ENCODE assay signal across 13 cellular contexts in genomic region chr2:43110442-43110871, GRCh38.
DNase-seq lines count a peak whose midpoint lies in the region; ATAC-seq and TF ChIP-seq lines count a peak whose summit lies in the region.
"Had no signal": no experiment of that assay in that cellular context is flagged by ENCODE, and none has a peak within 500 bp of the region (broad histone marks: within the 10 kb centered on the region; RNA-seq: fewer than 3 reads in every experiment).

No MANE protein-coding gene starts in this region.

- H3K4me1 ChIP-seq in neural progenitor cell, result peaks cover 49% of the 10 kb centered on the region

- peaks cover 18% of the 10 kb centered on the region for H3K27me3 Mint-ChIP-seq in neural progenitor cell (ENCODE audit: insufficient read depth, low read depth)
- H3K27me3 Mint-ChIP-seq in effector memory CD8-positive, alpha-beta T cell, result no peaks in the 10 kb centered on the region
- H3K27me3 Mint-ChIP-seq in activated T-helper 1 cell treated with anti-CD3 and anti-CD28 coated beads, Interleukin-12 subunit alpha, Interleukin-12 subunit beta, Interleukin-2, Interleukin-4 antibody, amounts not matched to agents 30 ng/mL and 10 ng/mL and 1 ng/mL, durations not matched to agents 14 hours and 24 hours and 36 hours (ENCODE audit: insufficient read depth), result no peaks in the 10 kb centered on the region
- H3K27me3 Mint-ChIP-seq: activated naive CD8-positive, alpha-beta T cell treated with anti-CD3 and anti-CD28 coated beads, Interleukin-2, amount 50 U/mL, for 24 hours; CD4-positive, CD25-positive, alpha-beta regulatory T cell had no signal

- no peaks in the 10 kb centered on the region for H3K36me3 Mint-ChIP-seq in neural progenitor cell
- H3K36me3 Mint-ChIP-seq in effector memory CD8-positive, alpha-beta T cell (ENCODE audit: insufficient read depth), result no peaks in the 10 kb centered on the region
- H3K36me3 Mint-ChIP-seq in activated T-helper 1 cell treated with anti-CD3 and anti-CD28 coated beads, Interleukin-12 subunit alpha, Interleukin-12 subunit beta, Interleukin-2, Interleukin-4 antibody, amounts not matched to agents 30 ng/mL and 10 ng/mL and 1 ng/mL, durations not matched to agents 14 hours and 24 hours and 36 hours (ENCODE audit: low read depth), result peaks cover 4% of the 10 kb centered on the region
- H3K36me3 Mint-ChIP-seq: CD4-positive, CD25-positive, alpha-beta regulatory T cell had no signal

- ATAC-seq in effector memory CD8-positive, alpha-beta T cell (replicated peaks), result no peak
- ATAC-seq: activated naive CD8-positive, alpha-beta T cell treated with anti-CD3 and anti-CD28 coated beads, Interleukin-2, amount 50 U/mL, for 24 hours had no signal

- H3K9me3 ChIP-seq in neural progenitor cell (ENCODE audit: low read depth), result no peaks in the 10 kb centered on the region

- H3K79me2 ChIP-seq in neural progenitor cell (ENCODE audit: low read depth), result no peaks in the 10 kb centered on the region

- H3K9ac ChIP-seq in neural progenitor cell, result no peak overlapping the region

- intact Hi-C loops in activated T-helper 1 cell treated with anti-CD3 and anti-CD28 coated beads, Interleukin-12 subunit alpha, Interleukin-12 subunit beta, Interleukin-2, Interleukin-4 antibody, amounts not matched to agents 30 ng/mL and 10 ng/mL and 1 ng/mL, durations not matched to agents 14 hours and 24 hours and 36 hours (cut with micrococcal nuclease), result no loop called here

- peaks cover 38% of the 10 kb centered on the region for H3F3A ChIP-seq in neural progenitor cell (ENCODE audit: low read depth)

- TF ChIP-seq CTCF in fibroblast of mammary gland (conservative IDR thresholded peaks at IDR 0.05; ENCODE audit: control insufficient read depth, insufficient read depth, low read depth, low read length) (no peak), neural progenitor cell (IDR thresholded peaks at IDR 0.05) (no peak)

- H3K4me2 ChIP-seq in neural progenitor cell, result no peak overlapping the region

- peaks cover 7% of the 10 kb centered on the region for H3K9me3 Mint-ChIP-seq in neural progenitor cell
- no peaks in the 10 kb centered on the region for H3K9me3 Mint-ChIP-seq in effector memory CD8-positive, alpha-beta T cell
- no peaks in the 10 kb centered on the region for H3K9me3 Mint-ChIP-seq in activated T-helper 1 cell treated with anti-CD3 and anti-CD28 coated beads, Interleukin-12 subunit alpha, Interleukin-12 subunit beta, Interleukin-2, Interleukin-4 antibody, amounts not matched to agents 30 ng/mL and 10 ng/mL and 1 ng/mL, durations not matched to agents 14 hours and 24 hours and 36 hours
- H3K9me3 Mint-ChIP-seq: activated naive CD8-positive, alpha-beta T cell treated with anti-CD3 and anti-CD28 coated beads, Interleukin-2, amount 50 U/mL, for 24 hours; CD4-positive, CD25-positive, alpha-beta regulatory T cell had no signal

- no peak overlapping the region for H2AFZ ChIP-seq in neural progenitor cell (replicated peaks)

- H3K27ac Mint-ChIP-seq in neural progenitor cell, result peak overlapping the region; percentile 86
- no peak overlapping the region for H3K27ac Mint-ChIP-seq in effector memory CD8-positive, alpha-beta T cell
- H3K27ac Mint-ChIP-seq in activated T-helper 1 cell treated with anti-CD3 and anti-CD28 coated beads, Interleukin-12 subunit alpha, Interleukin-12 subunit beta, Interleukin-2, Interleukin-4 antibody, amounts not matched to agents 30 ng/mL and 10 ng/mL and 1 ng/mL, durations not matched to agents 14 hours and 24 hours and 36 hours, result no peak overlapping the region
- H3K27ac Mint-ChIP-seq: activated naive CD8-positive, alpha-beta T cell treated with anti-CD3 and anti-CD28 coated beads, Interleukin-2, amount 50 U/mL, for 24 hours; CD4-positive, CD25-positive, alpha-beta regulatory T cell had no signal

- H4K20me1 ChIP-seq in neural progenitor cell (ENCODE audit: low read depth), result no peaks in the 10 kb centered on the region

- peak overlapping the region; percentile 18 for H3K4me3 Mint-ChIP-seq in neural progenitor cell
- H3K4me3 Mint-ChIP-seq in effector memory CD8-positive, alpha-beta T cell, result no peak overlapping the region
- H3K4me3 Mint-ChIP-seq in activated T-helper 1 cell treated with anti-CD3 and anti-CD28 coated beads, Interleukin-12 subunit alpha, Interleukin-12 subunit beta, Interleukin-2, Interleukin-4 antibody, amounts not matched to agents 30 ng/mL and 10 ng/mL and 1 ng/mL, durations not matched to agents 14 hours and 24 hours and 36 hours, result no peak overlapping the region
- H3K4me3 Mint-ChIP-seq: activated naive CD8-positive, alpha-beta T cell treated with anti-CD3 and anti-CD28 coated beads, Interleukin-2, amount 50 U/mL, for 24 hours; CD4-positive, CD25-positive, alpha-beta regulatory T cell had no signal

- H3K27me3 ChIP-seq in neural progenitor cell, result no peaks in the 10 kb centered on the region

- no peak overlapping the region for H3K27ac ChIP-seq in neural progenitor cell

- H3K4me1 Mint-ChIP-seq in neural progenitor cell, result peaks cover 51% of the 10 kb centered on the region
- H3K4me1 Mint-ChIP-seq in effector memory CD8-positive, alpha-beta T cell (ENCODE audit: low read depth in 2 of 2), result peaks cover 8 to 10% of the 10 kb centered on the region in 2 donors
- H3K4me1 Mint-ChIP-seq in activated T-helper 1 cell treated with anti-CD3 and anti-CD28 coated beads, Interleukin-12 subunit alpha, Interleukin-12 subunit beta, Interleukin-2, Interleukin-4 antibody, amounts not matched to agents 30 ng/mL and 10 ng/mL and 1 ng/mL, durations not matched to agents 14 hours and 24 hours and 36 hours (ENCODE audit: low read depth), result peaks cover 4% of the 10 kb centered on the region

- H3K36me3 ChIP-seq in neural progenitor cell, result no peaks in the 10 kb centered on the region

- H3K4me3 ChIP-seq in fibroblast of mammary gland (ENCODE audit: control insufficient read depth, low read depth, low read length) (no peak overlapping the region), neural progenitor cell (no peak overlapping the region)

- DNase-seq in AG08395 (ENCODE audit: low spot score) (peak; percentile 81), NCI-H226 (peak; percentile 97), fibroblast of mammary gland (ENCODE audit: low read depth) (peak; percentile 28), neural progenitor cell (ENCODE audit: low spot score) (peak; percentile 55), NCI-H2029 treated with DMSO at 0.1 percent for 48 hours (lab: John Stamatoyannopoulos, UW) (no peak), NCI-H1092 treated with DMSO at 0.1 percent for 48 hours (lab: John Stamatoyannopoulos, UW) (no peak)
- no peak for DNase-seq in effector memory CD8-positive, alpha-beta T cell
- DNase-seq in activated T-helper 1 cell treated with anti-CD3 and anti-CD28 coated beads, Interleukin-12 subunit alpha, Interleukin-12 subunit beta, Interleukin-2, Interleukin-4 antibody, amounts not matched to agents 30 ng/mL and 10 ng/mL and 1 ng/mL, durations not matched to agents 14 hours and 24 hours and 36 hours (ENCODE audit: low spot score), result no peak
- DNase-seq: activated CD4-positive, alpha-beta T cell treated with anti-CD3 and anti-CD28 coated beads, Interleukin-2, amount 50 U/mL, for 4 hours; activated naive CD8-positive, alpha-beta T cell treated with anti-CD3 and anti-CD28 coated beads, Interleukin-2, amount 50 U/mL, for 24 hours; CD4-positive, CD25-positive, alpha-beta regulatory T cell; NCI-H187; SHP77 treated with DMSO at 0.1 percent for 48 hours had no signal

Comparison
In these comparisons a context has a peak if more than half of its experiments do, and no peak if none do; other contexts are left out.
1. DNase-seq: peak in AG08395 (single experiment), NCI-H226 (single experiment), fibroblast of mammary gland (single experiment) and neural progenitor cell (single experiment); none in effector memory CD8-positive, alpha-beta T cell (0 of 3), NCI-H2029 treated with DMSO at 0.1 percent for 48 hours (single experiment), activated T-helper 1 cell treated with anti-CD3 and anti-CD28 coated beads, Interleukin-12 subunit alpha, Interleukin-12 subunit beta, Interleukin-2, Interleukin-4 antibody, amounts not matched to agents 30 ng/mL and 10 ng/mL and 1 ng/mL, durations not matched to agents 14 hours and 24 hours and 36 hours (single experiment) and NCI-H1092 treated with DMSO at 0.1 percent for 48 hours (single experiment).